11 cellular contexts compared by ENCODE assay signal in genomic region chr9:35847786-35848185, GRCh38. TPM values are rescaled to one million over a fixed set of nuclear protein-coding genes. Genes with fewer than 3 reads are reported as not detected.
DNase-seq lines count a peak whose midpoint lies in the region; ATAC-seq and TF ChIP-seq lines count a peak whose summit lies in the region.
"Had no signal": no experiment of that assay in that cellular context is flagged by ENCODE, and none has a peak within 500 bp of the region (broad histone marks: within the 10 kb centered on the region; RNA-seq: fewer than 3 reads in every experiment).

No MANE protein-coding gene starts in this region.

- peaks cover 10% of the 10 kb centered on the region for H3K36me3 Mint-ChIP-seq in activated naive CD8-positive, alpha-beta T cell
- no peaks in the 10 kb centered on the region for H3K36me3 Mint-ChIP-seq in activated naive CD8-positive, alpha-beta T cell treated with anti-CD3 and anti-CD28 coated beads for 36 hours
- H3K36me3 Mint-ChIP-seq in activated T-helper 2 cell treated with anti-CD3 and anti-CD28 coated beads, Interferon-gamma antibody, Interleukin-2, Interleukin-4, amounts not matched to agents 10 μg/mL and 5 μg/mL and 100 μg/mL, durations not matched to agents 14 hours and 24 hours and 36 hours (ENCODE audit: low read depth): no peaks in the 10 kb centered on the region
- H3K36me3 Mint-ChIP-seq in mesothelial cell of epicardium: peaks cover 31% of the 10 kb centered on the region

- peaks cover 10 to 15% of the 10 kb centered on the region in 2 donors for H3K36me3 ChIP-seq in stomach smooth muscle (ENCODE audit: control insufficient read depth in 2 of 2, insufficient read depth in 2 of 2, low read length in 2 of 2)

- peak overlapping the region; percentile 56 for H3K27ac Mint-ChIP-seq in activated naive CD8-positive, alpha-beta T cell
- no peak overlapping the region for H3K27ac Mint-ChIP-seq in activated naive CD8-positive, alpha-beta T cell treated with anti-CD3 and anti-CD28 coated beads for 36 hours
- peak overlapping the region; percentile 18 for H3K27ac Mint-ChIP-seq in activated T-helper 2 cell treated with anti-CD3 and anti-CD28 coated beads, Interferon-gamma antibody, Interleukin-2, Interleukin-4, amounts not matched to agents 10 μg/mL and 5 μg/mL and 100 μg/mL, durations not matched to agents 14 hours and 24 hours and 36 hours
- H3K27ac Mint-ChIP-seq in mesothelial cell of epicardium: no peak overlapping the region

- peak; percentile 11 for ATAC-seq in HG02852 (IDR thresholded peaks at IDR 0.05; ENCODE audit: unreplicated experiment)

- H3K4me1 Mint-ChIP-seq in activated naive CD8-positive, alpha-beta T cell (ENCODE audit: low read depth): peaks cover 34% of the 10 kb centered on the region
- H3K4me1 Mint-ChIP-seq in activated naive CD8-positive, alpha-beta T cell treated with anti-CD3 and anti-CD28 coated beads for 36 hours: peaks cover 28% of the 10 kb centered on the region
- H3K4me1 Mint-ChIP-seq in activated T-helper 2 cell treated with anti-CD3 and anti-CD28 coated beads, Interferon-gamma antibody, Interleukin-2, Interleukin-4, amounts not matched to agents 10 μg/mL and 5 μg/mL and 100 μg/mL, durations not matched to agents 14 hours and 24 hours and 36 hours (ENCODE audit: low read depth): peaks cover 23% of the 10 kb centered on the region
- peaks cover 21% of the 10 kb centered on the region for H3K4me1 Mint-ChIP-seq in mesothelial cell of epicardium

- no peak for TF ChIP-seq CTCF in mesothelial cell of epicardium (IDR thresholded peaks at IDR 0.05; ENCODE audit: unreplicated experiment)

- H3K4me1 ChIP-seq in stomach smooth muscle (ENCODE audit: control insufficient read depth, insufficient read depth, low read length): peaks cover 44% of the 10 kb centered on the region

- no peaks in the 10 kb centered on the region for H3K27me3 Mint-ChIP-seq in activated naive CD8-positive, alpha-beta T cell
- no peaks in the 10 kb centered on the region for H3K27me3 Mint-ChIP-seq in activated naive CD8-positive, alpha-beta T cell treated with anti-CD3 and anti-CD28 coated beads for 36 hours
- no peaks in the 10 kb centered on the region for H3K27me3 Mint-ChIP-seq in activated T-helper 2 cell treated with anti-CD3 and anti-CD28 coated beads, Interferon-gamma antibody, Interleukin-2, Interleukin-4, amounts not matched to agents 10 μg/mL and 5 μg/mL and 100 μg/mL, durations not matched to agents 14 hours and 24 hours and 36 hours (ENCODE audit: low read depth)
- no peaks in the 10 kb centered on the region for H3K27me3 Mint-ChIP-seq in mesothelial cell of epicardium (ENCODE audit: low read depth)

- no peaks in the 10 kb centered on the region for H3K27me3 ChIP-seq in stomach smooth muscle (ENCODE audit: control insufficient read depth in 1 of 2, insufficient read depth in 2 of 2, low read length in 2 of 2)

- peak overlapping the region; percentile 23 to 47 for H3K9ac ChIP-seq in stomach smooth muscle (ENCODE audit: low read length in 2 of 2)

- H3K27ac ChIP-seq in stomach smooth muscle (ENCODE audit: low read length): peak overlapping the region; percentile 76

- DNase-seq in activated naive CD8-positive, alpha-beta T cell treated with anti-CD3 and anti-CD28 coated beads for 36 hours: no peak
- no peak for DNase-seq in activated T-helper 2 cell treated with anti-CD3 and anti-CD28 coated beads, Interferon-gamma antibody, Interleukin-2, Interleukin-4, amounts not matched to agents 10 μg/mL and 5 μg/mL and 100 μg/mL, durations not matched to agents 14 hours and 24 hours and 36 hours (ENCODE audit: low spot score)
- DNase-seq in NCI-H2196 (lab: John Stamatoyannopoulos, UW; ENCODE audit: unreplicated experiment) (no peak), mesothelial cell of epicardium (ENCODE audit: low spot score in 2 of 2, unreplicated experiment in 2 of 2) (no peak), NCI-H1105 (lab: John Stamatoyannopoulos, UW) (no peak)
- DNase-seq: activated CD4-positive, alpha-beta T cell treated with anti-CD3 and anti-CD28 coated beads for 1 hour had no signal

- no peaks in the 10 kb centered on the region for H3K9me3 Mint-ChIP-seq in activated naive CD8-positive, alpha-beta T cell (ENCODE audit: low read depth)
- H3K9me3 Mint-ChIP-seq in activated naive CD8-positive, alpha-beta T cell treated with anti-CD3 and anti-CD28 coated beads for 36 hours: no peaks in the 10 kb centered on the region
- no peaks in the 10 kb centered on the region for H3K9me3 Mint-ChIP-seq in activated T-helper 2 cell treated with anti-CD3 and anti-CD28 coated beads, Interferon-gamma antibody, Interleukin-2, Interleukin-4, amounts not matched to agents 10 μg/mL and 5 μg/mL and 100 μg/mL, durations not matched to agents 14 hours and 24 hours and 36 hours
- H3K9me3 Mint-ChIP-seq in mesothelial cell of epicardium: no peaks in the 10 kb centered on the region

- H3K9me3 ChIP-seq in stomach smooth muscle (ENCODE audit: control insufficient read depth in 2 of 2, low read length in 2 of 2): no peaks in the 10 kb centered on the region

- peak overlapping the region in 1 of 2 donors; percentile 15 for H3K4me3 ChIP-seq in stomach smooth muscle (ENCODE audit: low read length in 2 of 2)
- H3K4me3 ChIP-seq: skin epidermis had no signal

- intact Hi-C loops in activated T-helper 2 cell treated with anti-CD3 and anti-CD28 coated beads, Interferon-gamma antibody, Interleukin-2, Interleukin-4, amounts not matched to agents 10 μg/mL and 5 μg/mL and 100 μg/mL, durations not matched to agents 14 hours and 24 hours and 36 hours (cut with micrococcal nuclease): no loop called here

- peak overlapping the region; percentile 22 for H3K4me3 Mint-ChIP-seq in activated naive CD8-positive, alpha-beta T cell
- H3K4me3 Mint-ChIP-seq in activated naive CD8-positive, alpha-beta T cell treated with anti-CD3 and anti-CD28 coated beads for 36 hours: no peak overlapping the region
- no peak overlapping the region for H3K4me3 Mint-ChIP-seq in activated T-helper 2 cell treated with anti-CD3 and anti-CD28 coated beads, Interferon-gamma antibody, Interleukin-2, Interleukin-4, amounts not matched to agents 10 μg/mL and 5 μg/mL and 100 μg/mL, durations not matched to agents 14 hours and 24 hours and 36 hours (ENCODE audit: low read depth)
- no peak overlapping the region for H3K4me3 Mint-ChIP-seq in mesothelial cell of epicardium

RNA-seq across cellular contexts. Expression of gene TMEM8B, which starts 18.8 kb away (rescaled TPM):
- total RNA-seq in activated naive CD8-positive, alpha-beta T cell treated with anti-CD3 and anti-CD28 coated beads for 36 hours: 1 to 10 TPM; 2.8 to 3.1 TPM
- total RNA-seq in activated T-helper 2 cell treated with anti-CD3 and anti-CD28 coated beads, Interferon-gamma antibody, Interleukin-2, Interleukin-4, amounts not matched to agents 10 μg/mL and 5 μg/mL and 100 μg/mL, durations not matched to agents 14 hours and 24 hours and 36 hours: 3.0 and 3.4 TPM in 2 replicates
- 44.4 to 47.9 TPM (median 45.0 TPM) in 3 replicates for total RNA-seq in mesothelial cell of epicardium

RNA-seq across cellular contexts. Expression of gene FAM221B, which starts 19.3 kb away (rescaled TPM):
- total RNA-seq in activated naive CD8-positive, alpha-beta T cell treated with anti-CD3 and anti-CD28 coated beads for 36 hours: not detected
- total RNA-seq in activated T-helper 2 cell treated with anti-CD3 and anti-CD28 coated beads, Interferon-gamma antibody, Interleukin-2, Interleukin-4, amounts not matched to agents 10 μg/mL and 5 μg/mL and 100 μg/mL, durations not matched to agents 14 hours and 24 hours and 36 hours: not detected in 2 replicates
- 0.07 TPM in 1 of 3 replicates, not detected in the others for total RNA-seq in mesothelial cell of epicardium

RNA-seq across cellular contexts. Expression of gene OR13J1, which starts 22.4 kb away (rescaled TPM):
- not detected for total RNA-seq in activated naive CD8-positive, alpha-beta T cell treated with anti-CD3 and anti-CD28 coated beads for 36 hours
- total RNA-seq in activated T-helper 2 cell treated with anti-CD3 and anti-CD28 coated beads, Interferon-gamma antibody, Interleukin-2, Interleukin-4, amounts not matched to agents 10 μg/mL and 5 μg/mL and 100 μg/mL, durations not matched to agents 14 hours and 24 hours and 36 hours: not detected in 2 replicates
- not detected in 3 replicates for total RNA-seq in mesothelial cell of epicardium
- total RNA-seq: urinary bladder had no signal

RNA-seq across cellular contexts. Expression of gene HINT2, which starts 32.9 kb away (rescaled TPM):
- total RNA-seq in activated naive CD8-positive, alpha-beta T cell treated with anti-CD3 and anti-CD28 coated beads for 36 hours: 10 to 100 TPM; 65.0 to 70.1 TPM
- total RNA-seq in activated T-helper 2 cell treated with anti-CD3 and anti-CD28 coated beads, Interferon-gamma antibody, Interleukin-2, Interleukin-4, amounts not matched to agents 10 μg/mL and 5 μg/mL and 100 μg/mL, durations not matched to agents 14 hours and 24 hours and 36 hours: 49.4 and 49.7 TPM in 2 replicates
- 29.3 to 31.3 TPM (median 30.7 TPM) in 3 replicates for total RNA-seq in mesothelial cell of epicardium

RNA-seq across cellular contexts. Expression of gene SPAG8, which starts 35.7 kb away (rescaled TPM):
- total RNA-seq in activated naive CD8-positive, alpha-beta T cell treated with anti-CD3 and anti-CD28 coated beads for 36 hours: 1 to 10 TPM in 1 of 2 experiments, under 1 TPM in 1; 0.68 to 1.0 TPM
- total RNA-seq in activated T-helper 2 cell treated with anti-CD3 and anti-CD28 coated beads, Interferon-gamma antibody, Interleukin-2, Interleukin-4, amounts not matched to agents 10 μg/mL and 5 μg/mL and 100 μg/mL, durations not matched to agents 14 hours and 24 hours and 36 hours: 0.82 and 1.5 TPM in 2 replicates
- total RNA-seq in mesothelial cell of epicardium: 0.89 to 1.6 TPM (median 1.4 TPM) in 3 replicates

Comparison
In these comparisons a context has a peak if more than half of its experiments do, and no peak if none do; other contexts are left out.
1. H3K27ac Mint-ChIP-seq: peak in activated naive CD8-positive, alpha-beta T cell (single experiment) and activated T-helper 2 cell treated with anti-CD3 and anti-CD28 coated beads, Interferon-gamma antibody, Interleukin-2, Interleukin-4, amounts not matched to agents 10 μg/mL and 5 μg/mL and 100 μg/mL, durations not matched to agents 14 hours and 24 hours and 36 hours (single experiment); none in activated naive CD8-positive, alpha-beta T cell treated with anti-CD3 and anti-CD28 coated beads for 36 hours (single experiment) and mesothelial cell of epicardium (single experiment).
2. RNA of gene TMEM8B, which starts 18.8 kb away (total RNA-seq): 44.4 to 47.9 TPM in mesothelial cell of epicardium; 2.8 to 3.1 TPM in activated naive CD8-positive, alpha-beta T cell treated with anti-CD3 and anti-CD28 coated beads for 36 hours and 3.0 to 3.4 TPM in activated T-helper 2 cell treated with anti-CD3 and anti-CD28 coated beads, Interferon-gamma antibody, Interleukin-2, Interleukin-4, amounts not matched to agents 10 μg/mL and 5 μg/mL and 100 μg/mL, durations not matched to agents 14 hours and 24 hours and 36 hours; every median in the first group is over 10 times any median in the second.